31 cellular contexts compared by ENCODE assay signal in the genomic region with DNA sequence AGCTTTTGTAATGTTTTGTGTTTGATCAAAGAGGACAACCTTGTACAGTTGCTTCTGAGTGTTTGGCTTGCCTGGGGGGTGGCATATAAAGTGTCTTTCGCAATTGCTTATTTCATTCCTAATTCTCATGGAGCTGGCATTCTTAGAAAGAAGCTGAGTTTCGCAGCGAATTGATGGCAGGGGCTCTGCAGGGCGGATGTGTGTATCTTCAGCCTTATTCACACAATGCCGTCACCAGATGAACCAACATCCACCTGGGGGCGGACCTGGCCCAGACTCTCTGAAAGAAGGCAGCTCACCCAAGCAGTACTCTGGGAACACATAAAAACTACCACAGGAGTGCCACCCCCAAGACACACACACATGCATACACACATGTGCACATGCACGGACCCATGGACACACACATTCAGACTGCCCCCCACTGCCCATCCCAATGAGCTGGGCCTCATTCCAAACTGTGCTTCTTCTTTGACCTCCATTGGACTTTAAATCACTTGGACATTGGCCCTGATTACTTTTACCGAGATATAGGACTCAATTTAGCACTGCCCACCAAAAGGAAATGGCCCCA. TPM values are rescaled to one million over a fixed set of nuclear protein-coding genes. Genes with fewer than 3 reads are reported as not detected.
"Had no signal": no experiment of that assay in that cellular context is flagged by ENCODE, and none has a peak within 500 bp of the region (broad histone marks: within the 10 kb centered on the region; RNA-seq: fewer than 3 reads in every experiment).

No MANE protein-coding gene starts in this region.

- H3K9me3 Mint-ChIP-seq: natural killer cell; nephron; stimulated activated memory B cell treated with anti-CD40 and anti-IgM and Interleukin-4, amounts not matched to agents 10 μg/mL and 1 μg/mL and 100 μg/mL, for 72 hours; stimulated activated naive CD8-positive, alpha-beta T cell treated with anti-CD3 and anti-CD28 coated beads, Interleukin-15, amount 100 ng/mL, for 72 hours; type B pancreatic cell had no signal

- H3K36me3 ChIP-seq: neural progenitor cell, pancreas, prostate gland, spleen, suprapubic skin, tibial artery, transverse colon, upper lobe of right lung, uterus had no signal

- FAIRE-seq: pancreas had no signal

- H3K36me3 Mint-ChIP-seq: naive thymus-derived CD4-positive, alpha-beta T cell; natural killer cell; neural progenitor cell; stimulated activated memory B cell treated with anti-CD40 and anti-IgM and Interleukin-4, amounts not matched to agents 10 μg/mL and 1 μg/mL and 100 μg/mL, for 72 hours; type B pancreatic cell had no signal

- H3K9ac ChIP-seq: neural progenitor cell had no signal

- H3K27ac Mint-ChIP-seq: naive thymus-derived CD4-positive, alpha-beta T cell; natural killer cell; nephron; neural progenitor cell; stimulated activated memory B cell treated with anti-CD40 and anti-IgM and Interleukin-4, amounts not matched to agents 10 μg/mL and 1 μg/mL and 100 μg/mL, for 72 hours; stimulated activated naive CD8-positive, alpha-beta T cell treated with anti-CD3 and anti-CD28 coated beads, Interleukin-15, amount 100 ng/mL, for 72 hours; type B pancreatic cell had no signal

- H3K4me3 Mint-ChIP-seq: naive thymus-derived CD4-positive, alpha-beta T cell; natural killer cell; nephron; neural progenitor cell; stimulated activated memory B cell treated with anti-CD40 and anti-IgM and Interleukin-4, amounts not matched to agents 10 μg/mL and 1 μg/mL and 100 μg/mL, for 72 hours; stimulated activated naive CD8-positive, alpha-beta T cell treated with anti-CD3 and anti-CD28 coated beads, Interleukin-15, amount 100 ng/mL, for 72 hours; type B pancreatic cell had no signal

- H3K27me3 Mint-ChIP-seq: stimulated activated memory B cell treated with anti-CD40 and anti-IgM and Interleukin-4, amounts not matched to agents 10 μg/mL and 1 μg/mL and 100 μg/mL, for 72 hours had no signal

- ATAC-seq: naive thymus-derived CD4-positive, alpha-beta T cell; pancreas; sciatic nerve; stimulated activated memory B cell treated with anti-CD40 and anti-IgM and Interleukin-4, amounts not matched to agents 10 μg/mL and 1 μg/mL and 100 μg/mL, for 72 hours; stimulated activated naive CD8-positive, alpha-beta T cell treated with anti-CD3 and anti-CD28 coated beads, Interleukin-15, amount 100 ng/mL, for 72 hours; stimulated activated naive CD8-positive, alpha-beta T cell treated with anti-CD3 and anti-CD28 coated beads, Interleukin-15, Interleukin-2, amounts not matched to agents 100 U/mL and 50 U/mL, for 24 hours; upper lobe of right lung had no signal

- H3K4me1 ChIP-seq: neural progenitor cell, prostate gland, spleen, suprapubic skin, testis, tibial artery, upper lobe of right lung, uterus had no signal

- H2AFZ ChIP-seq: neural progenitor cell had no signal

- H3K27me3 ChIP-seq: neural progenitor cell, pancreas, testis, transverse colon, upper lobe of right lung, uterus had no signal

- H3K4me3 ChIP-seq: neural progenitor cell, pancreas, prostate gland, skin epidermis, smooth muscle cell, spleen, suprapubic skin, testis, tibial artery, transverse colon, upper lobe of right lung, uterus had no signal

- H3K9me3 ChIP-seq: pancreas, prostate gland, spleen, suprapubic skin, testis, tibial artery, transverse colon, upper lobe of right lung, uterus had no signal

- DNase-seq: naive thymus-derived CD4-positive, alpha-beta T cell; natural killer cell; occipital lobe; pancreas; retina; spleen; stimulated activated CD4-positive, alpha-beta T cell treated with anti-CD3 and anti-CD28 coated beads, Interleukin-12 subunit alpha, Interleukin-12 subunit beta, amount 100 ng/mL, for 4 hours; stimulated activated CD4-positive, alpha-beta T cell treated with anti-CD3 and anti-CD28 coated beads, Interleukin-1b, Interleukin-23, amount 100 ng/mL, for 48 hours; stimulated activated CD4-positive, alpha-beta T cell treated with anti-CD3 and anti-CD28 coated beads, Interleukin-4, amount 100 ng/mL, for 1 hour; stimulated activated CD4-positive, alpha-beta T cell treated with anti-CD3 and anti-CD28 coated beads, Interleukin-4, amount 100 ng/mL, for 4 hours; stimulated activated CD8-positive, alpha-beta memory T cell treated with anti-CD3 and anti-CD28 coated beads, Interleukin-4, amount 100 ng/mL, for 48 hours; stimulated activated naive CD4-positive, alpha-beta T cell; stimulated activated naive CD8-positive, alpha-beta T cell treated with anti-CD3 and anti-CD28 coated beads, Interleukin-15, amount 100 ng/mL, for 72 hours; stimulated activated naive CD8-positive, alpha-beta T cell treated with anti-CD3 and anti-CD28 coated beads, Interleukin-15, Interleukin-2, amounts not matched to agents 100 U/mL and 50 U/mL, for 24 hours; testis; tibial artery; transverse colon; upper lobe of right lung; uterus had no signal

- H3K4me2 ChIP-seq: neural progenitor cell, smooth muscle cell had no signal

- H3K4me1 Mint-ChIP-seq: natural killer cell; nephron; neural progenitor cell; stimulated activated memory B cell treated with anti-CD40 and anti-IgM and Interleukin-4, amounts not matched to agents 10 μg/mL and 1 μg/mL and 100 μg/mL, for 72 hours; stimulated activated naive CD8-positive, alpha-beta T cell treated with anti-CD3 and anti-CD28 coated beads, Interleukin-15, amount 100 ng/mL, for 72 hours had no signal

- H3K27ac ChIP-seq: neural progenitor cell, pancreas, prostate gland, skin epidermis, spleen, suprapubic skin, testis, tibial artery, transverse colon, upper lobe of right lung, uterus had no signal

RNA-seq across cellular contexts. Expression of a gene that starts 55.4 kb away (rescaled TPM):
- total RNA-seq: naive thymus-derived CD4-positive, alpha-beta T cell; natural killer cell; posterior vena cava; pulmonary artery endothelial cell had no signal
- polyA plus RNA-seq: naive thymus-derived CD4-positive, alpha-beta T cell; neural cell had no signal
